In the genomic region with DNA sequence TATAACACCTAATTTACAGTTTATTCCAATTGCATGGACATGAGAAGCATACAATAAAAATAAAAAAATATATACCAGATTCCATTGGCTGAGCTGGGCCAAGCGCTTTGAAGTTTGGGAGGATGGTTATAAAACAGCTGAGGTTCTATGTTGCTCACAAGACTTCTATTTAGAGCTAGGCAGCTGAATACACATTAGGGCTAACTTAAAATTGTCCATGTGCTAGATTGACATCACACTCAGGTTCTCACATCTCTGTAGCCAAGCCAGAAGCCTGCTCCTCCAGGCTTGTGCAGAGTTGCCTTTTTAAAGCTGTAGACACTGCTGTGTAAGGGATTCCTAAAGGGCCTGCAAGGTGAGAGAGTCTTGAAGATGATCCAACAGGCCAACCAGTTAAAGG, we compare ENCODE assay signal across 2 cellular contexts.
"Had no signal": no experiment of that assay in that cellular context is flagged by ENCODE, and none has a peak within 500 bp of the region (broad histone marks: within the 10 kb centered on the region; RNA-seq: fewer than 3 reads in every experiment).

No MANE protein-coding gene starts in this region.

- DNase-seq: GDM1, GF-D8 had no signal
